ENCODE assay signal across 1 cellular context in the genomic region with DNA sequence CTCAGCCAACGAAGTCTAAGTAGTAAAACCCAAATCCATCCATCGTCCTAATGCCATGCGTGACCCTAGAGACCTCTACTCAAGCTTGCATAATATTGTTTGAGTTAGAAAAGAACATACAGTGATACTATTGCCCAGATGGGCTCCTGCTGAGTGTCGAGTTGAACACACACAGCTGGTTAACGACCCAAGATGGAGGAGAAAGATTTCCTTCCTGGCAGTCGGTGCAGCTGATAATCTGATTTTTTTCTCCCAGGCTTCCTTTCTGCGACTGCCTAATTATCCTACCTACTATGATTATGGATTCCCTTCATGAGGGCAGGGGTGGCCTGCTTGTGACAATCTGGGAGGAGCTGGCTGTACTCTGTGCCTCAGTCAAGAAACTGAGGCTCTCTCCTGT.
TF ChIP-seq lines count a peak whose summit lies in the region.

No MANE protein-coding gene starts in this region.

TF ChIP-seq in HEK293, 187 proteins besides CTCF, POLR2A, EP300 and RAD21 (continued from another document):
- TF ChIP-seq, protein P1, sequence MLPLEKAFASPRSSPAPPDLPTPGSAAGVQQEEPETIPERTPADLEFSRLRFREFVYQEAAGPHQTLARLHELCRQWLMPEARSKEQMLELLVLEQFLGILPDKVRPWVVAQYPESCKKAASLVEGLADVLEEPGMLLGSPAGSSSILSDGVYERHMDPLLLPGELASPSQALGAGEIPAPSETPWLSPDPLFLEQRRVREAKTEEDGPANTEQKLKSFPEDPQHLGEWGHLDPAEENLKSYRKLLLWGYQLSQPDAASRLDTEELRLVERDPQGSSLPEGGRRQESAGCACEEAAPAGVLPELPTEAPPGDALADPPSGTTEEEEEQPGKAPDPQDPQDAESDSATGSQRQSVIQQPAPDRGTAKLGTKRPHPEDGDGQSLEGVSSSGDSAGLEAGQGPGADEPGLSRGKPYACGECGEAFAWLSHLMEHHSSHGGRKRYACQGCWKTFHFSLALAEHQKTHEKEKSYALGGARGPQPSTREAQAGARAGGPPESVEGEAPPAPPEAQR (tag by site-specific recombination; IDR thresholded peaks at IDR 0.05): no peak
